In genomic region chr19:28313633-28314032, GRCh38 we compare ENCODE assay signal across 16 cellular contexts.
DNase-seq lines count a peak whose midpoint lies in the region; ATAC-seq and TF ChIP-seq lines count a peak whose summit lies in the region.
"Had no signal": no experiment of that assay in that cellular context is flagged by ENCODE, and none has a peak within 500 bp of the region (broad histone marks: within the 10 kb centered on the region; RNA-seq: fewer than 3 reads in every experiment).

No MANE protein-coding gene starts in this region.

- no peaks in the 10 kb centered on the region for H3K27me3 ChIP-seq in mesendoderm (ENCODE audit: insufficient read depth, low read length, poor library complexity)

- no peak overlapping the region for H2BK120ac ChIP-seq in mesendoderm (ENCODE audit: low read depth, low read length)

- no peak overlapping the region for H3K4me3 ChIP-seq in AG10803 (ENCODE audit: low read length)
- no peak overlapping the region for H3K4me3 ChIP-seq in mesendoderm (ENCODE audit: low read length)
- H3K4me3 ChIP-seq: gastroesophageal sphincter, PC-9 had no signal

- H2AK5ac ChIP-seq in mesendoderm (ENCODE audit: low read length): no peak overlapping the region

- H3K27ac ChIP-seq in mesendoderm (ENCODE audit: low read depth, low read length): no peak overlapping the region
- H3K27ac ChIP-seq: gastroesophageal sphincter, PC-9 had no signal

- no peak for ATAC-seq in HG03139 (IDR thresholded peaks at IDR 0.05; ENCODE audit: unreplicated experiment)
- ATAC-seq: activated CD8-positive, alpha-beta T cell treated with anti-CD3 and anti-CD28 coated beads, Interleukin-2, amount 10 ng/mL, durations not matched to agents 7 days and 5 days; gastroesophageal sphincter; left lobe of liver; stimulated activated memory B cell treated with anti-CD40 and anti-IgM and Interleukin-4, amounts not matched to agents 10 μg/mL and 1 μg/mL and 100 μg/mL, for 72 hours had no signal

- H3K36me3 ChIP-seq in mesendoderm (ENCODE audit: control insufficient read depth, insufficient read depth, low read length): no peaks in the 10 kb centered on the region
- H3K36me3 ChIP-seq: gastroesophageal sphincter had no signal

- H3K23ac ChIP-seq in mesendoderm (ENCODE audit: low read length): no peak overlapping the region

- H3K79me1 ChIP-seq in mesendoderm (ENCODE audit: low read length): no peaks in the 10 kb centered on the region

- no peak overlapping the region for H2BK15ac ChIP-seq in mesendoderm (replicated peaks; ENCODE audit: low read depth)

- H3K9ac ChIP-seq in mesendoderm (ENCODE audit: low read length): no peak overlapping the region

- peaks cover 6% of the 10 kb centered on the region for H3K4me1 ChIP-seq in mesendoderm (ENCODE audit: control insufficient read depth, low read depth, low read length)
- H3K4me1 ChIP-seq: gastroesophageal sphincter had no signal

- H4K5ac ChIP-seq in mesendoderm (ENCODE audit: low read length): no peak overlapping the region

- DNase-seq in AG10803 (ENCODE audit: low read depth) (peak; percentile 95), RPMI7951 (ENCODE audit: low read depth) (peak; percentile 95), fibroblast of gingiva (ENCODE audit: low read depth) (peak; percentile 80), mesendoderm (peak; percentile 65), NCI-H2196 treated with DMSO at 0.1 percent for 48 hours (lab: John Stamatoyannopoulos, UW; ENCODE audit: unreplicated experiment) (no peak), ureter (ENCODE audit: low spot score) (no peak), NOMO-1 treated with dmso at 0.1 percent for 144 hours (lab: John Stamatoyannopoulos, UW; ENCODE audit: unreplicated experiment) (no peak)
- DNase-seq: activated CD8-positive, alpha-beta T cell treated with anti-CD3 and anti-CD28 coated beads, Interleukin-2, amount 10 ng/mL, durations not matched to agents 7 days and 5 days; activated naive CD4-positive, alpha-beta T cell treated with Interleukin-2 at 50 U/mL for 16 hours; nucleus accumbens; PC-9; stimulated activated CD4-positive, alpha-beta T cell treated with anti-CD3 and anti-CD28 coated beads, Interleukin-1b, Interleukin-23, amount 100 ng/mL, for 48 hours had no signal

- H3K79me2 ChIP-seq in mesendoderm (ENCODE audit: control insufficient read depth, insufficient read depth, low read length): no peaks in the 10 kb centered on the region

- no peak overlapping the region for H3K56ac ChIP-seq in mesendoderm (ENCODE audit: low read length)

- H3K4me2 ChIP-seq in mesendoderm (ENCODE audit: low read length): no peak overlapping the region
- H3K4me2 ChIP-seq: PC-9 had no signal

- H4K8ac ChIP-seq in mesendoderm (ENCODE audit: low read depth, low read length): no peak overlapping the region

- TF ChIP-seq CTCF in AG10803 (conservative IDR thresholded peaks at IDR 0.05; ENCODE audit: low read length): no peak

- H3K4ac ChIP-seq in mesendoderm (ENCODE audit: low read depth, low read length): no peak overlapping the region

- no CpG with 5 or more reads among the region's 10 CpGs for WGBS in mesendoderm (ENCODE audit: extremely low coverage, insufficient coverage, low lambda C conversion rate)

- no peak overlapping the region for H3K18ac ChIP-seq in mesendoderm (ENCODE audit: low read length)

- no peak overlapping the region for H2BK5ac ChIP-seq in mesendoderm (ENCODE audit: low read length)

Comparison
In these comparisons a context has a peak if more than half of its experiments do, and no peak if none do; other contexts are left out.
1. DNase-seq: peak in AG10803 (single experiment), RPMI7951 (single experiment), fibroblast of gingiva (single experiment) and mesendoderm (single experiment); none in NCI-H2196 treated with DMSO at 0.1 percent for 48 hours (single experiment), ureter (single experiment) and NOMO-1 treated with dmso at 0.1 percent for 144 hours (single experiment).